1 cellular context compared by ENCODE assay signal in genomic region chr3:66957357-66957756, GRCh38.
TF ChIP-seq lines count a peak whose summit lies in the region.

No MANE protein-coding gene starts in this region.

TF ChIP-seq in HepG2, 621 proteins besides CTCF, POLR2A, EP300 and RAD21 (continued from another document):
- TF ChIP-seq PRDM10 (CRISPR knock-in tag; IDR thresholded peaks at IDR 0.05; ENCODE audit: low read depth) (no peak), ZNF12 (CRISPR knock-in tag; IDR thresholded peaks at IDR 0.05) (peak; percentile 36; the same call in 1 of the 2 replicates), TARDBP (CRISPR knock-in tag; IDR thresholded peaks at IDR 0.05) (no peak)
